In the genomic region with DNA sequence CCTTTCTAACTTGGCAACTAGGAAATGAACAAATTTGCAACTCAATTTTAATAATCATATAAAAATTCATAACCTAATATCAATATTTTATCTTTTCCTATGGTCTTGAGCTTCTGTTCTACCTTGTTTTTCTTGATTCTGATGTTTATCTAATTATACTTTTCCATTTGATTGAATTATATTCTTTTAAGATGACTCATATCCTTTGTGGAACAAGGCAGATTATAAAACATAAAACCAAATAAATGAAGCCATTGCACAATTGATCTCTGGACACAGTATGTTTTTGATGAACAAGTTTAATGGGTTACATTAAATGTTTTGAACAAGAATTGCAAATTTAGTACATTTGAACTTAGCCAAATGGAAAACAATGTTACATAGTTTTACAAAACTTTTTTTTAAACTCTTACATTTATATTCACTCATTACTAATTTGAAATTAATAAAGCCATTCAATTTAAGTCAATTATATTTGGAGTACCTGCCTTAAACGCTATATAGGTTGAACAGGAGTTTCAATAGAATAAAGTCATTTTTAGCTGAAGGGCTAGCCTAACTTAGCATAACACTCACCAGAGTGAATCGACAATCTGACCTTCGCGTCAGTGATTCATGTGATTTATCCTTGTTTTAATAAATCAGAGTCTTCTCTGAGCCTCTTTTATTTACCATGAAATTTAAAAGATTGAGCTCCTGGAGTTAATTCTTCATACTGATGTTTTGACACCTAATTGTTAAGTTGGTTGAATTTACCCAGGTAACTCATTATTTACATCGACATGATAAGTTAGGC, we compare ENCODE assay signal across 16 cellular contexts. TPM values are rescaled to one million over a fixed set of nuclear protein-coding genes. Genes with fewer than 3 reads are reported as not detected.
DNase-seq lines count a peak whose midpoint lies in the region; ATAC-seq, FAIRE-seq and TF ChIP-seq lines count a peak whose summit lies in the region.
"Had no signal": no experiment of that assay in that cellular context is flagged by ENCODE, and none has a peak within 500 bp of the region (broad histone marks: within the 10 kb centered on the region; RNA-seq: fewer than 3 reads in every experiment).

No MANE protein-coding gene starts in this region.

- H3K27ac Mint-ChIP-seq in CD8-positive, alpha-beta memory T cell, result peak overlapping the region in 4 of 8 donors; percentile 16 to 84 (median 78)
- peak overlapping the region; percentile 17 for H3K27ac Mint-ChIP-seq in MCF 10A (ENCODE audit: low read depth, unreplicated experiment)
- H3K27ac Mint-ChIP-seq: WTC11 had no signal

- ATAC-seq in GM21528 (IDR thresholded peaks at IDR 0.05; ENCODE audit: low FRiP score, unreplicated experiment), result no peak
- ATAC-seq in gastroesophageal sphincter, result no peak
- ATAC-seq: WTC11 had no signal

- no peak overlapping the region for H3K4me3 ChIP-seq in CD8-positive, alpha-beta memory T cell (ENCODE audit: low read length)
- H3K4me3 ChIP-seq in gastroesophageal sphincter, result no peak overlapping the region
- H3K4me3 ChIP-seq: SJSA1 had no signal

- POLR2A ChIA-PET in CD8-positive, alpha-beta memory T cell (lab: Charles Lee), result interaction anchor here (2.5 kb wide), 1 partner anchor 13 kb away, joined by 10 read pairs; no protein-coding TSS in a partner anchor
- POLR2A ChIA-PET in MCF 10A (lab: Yijun Ruan, JAX), result interaction anchor here (0.7 to 7.1 kb wide), 29 partner anchors 9 to 484 kb away, joined by 3 to 207 read pairs (median 4); a partner anchor contains a TSS

- TF ChIP-seq POLR2A in gastroesophageal sphincter (IDR thresholded peaks at IDR 0.05), result no peak

- H3K4me3 Mint-ChIP-seq in CD8-positive, alpha-beta memory T cell, result peak overlapping the region in 4 of 7 donors; percentile 17 to 79 (median 55)
- H3K4me3 Mint-ChIP-seq in MCF 10A (ENCODE audit: unreplicated experiment), result peak overlapping the region; percentile 93
- H3K4me3 Mint-ChIP-seq: CD14-positive monocyte, WTC11 had no signal

- no peak overlapping the region for H3K27ac ChIP-seq in CD8-positive, alpha-beta memory T cell (ENCODE audit: low read depth, low read length)
- peak overlapping the region in 2 of 4 donors; percentile 4 to 99 for H3K27ac ChIP-seq in gastroesophageal sphincter
- H3K27ac ChIP-seq: SJSA1 had no signal

- H3K27me3 ChIP-seq in CD8-positive, alpha-beta memory T cell (ENCODE audit: insufficient read depth, low read length, poor library complexity, severe bottlenecking), result no peaks in the 10 kb centered on the region
- no peaks in the 10 kb centered on the region for H3K27me3 ChIP-seq in gastroesophageal sphincter
- H3K27me3 ChIP-seq: SJSA1 had no signal

- intact Hi-C loops in MCF 10A (cut with micrococcal nuclease), result no loop called here

- no peaks in the 10 kb centered on the region for H3K9me3 ChIP-seq in CD8-positive, alpha-beta memory T cell (ENCODE audit: low read length)
- no peaks in the 10 kb centered on the region for H3K9me3 ChIP-seq in gastroesophageal sphincter
- H3K9me3 ChIP-seq: SJSA1 had no signal

- FAIRE-seq in islet of Langerhans (lab: Jason Lieb, UNC), result peak; percentile 13
- FAIRE-seq: frontal cortex had no signal

- peaks cover 0 to 32% (median 0%) of the 10 kb centered on the region in 3 donors for H3K36me3 Mint-ChIP-seq in CD8-positive, alpha-beta memory T cell
- H3K36me3 Mint-ChIP-seq in MCF 10A (ENCODE audit: insufficient read depth, unreplicated experiment), result peaks cover 14% of the 10 kb centered on the region
- H3K36me3 Mint-ChIP-seq: WTC11 had no signal

- H3K9me3 Mint-ChIP-seq in CD8-positive, alpha-beta memory T cell, result no peaks in the 10 kb centered on the region
- no peaks in the 10 kb centered on the region for H3K9me3 Mint-ChIP-seq in MCF 10A (ENCODE audit: unreplicated experiment)
- H3K9me3 Mint-ChIP-seq: CD14-positive monocyte, WTC11 had no signal

- BruUV-seq in MCF 10A (replicated peaks; lab: Mats Ljungman, UMichigan), result no TSS peak

- 93 to 95% methylated on average over 5 of the region's 5 CpGs for WGBS in gastroesophageal sphincter (ENCODE audit: low coverage in 1 of 2), 2 donors

- H3K27me3 Mint-ChIP-seq in CD8-positive, alpha-beta memory T cell, result peaks cover 0 to 1% of the 10 kb centered on the region in 2 donors
- no peaks in the 10 kb centered on the region for H3K27me3 Mint-ChIP-seq in MCF 10A (ENCODE audit: insufficient read depth, unreplicated experiment)

- CTCF ChIA-PET in CD8-positive, alpha-beta memory T cell (lab: Charles Lee), result interaction anchor here (0.9 to 1.3 kb wide), 2 partner anchors 13 to 162 kb away, joined by 3 to 5 read pairs; a partner anchor contains a TSS
- CTCF ChIA-PET in MCF 10A (lab: Yijun Ruan, JAX), result interaction anchor here (0.5 to 14.9 kb wide), 5 partner anchors 12 to 763 kb away, joined by 3 to 270 read pairs (median 3); a partner anchor contains a TSS

- no peak for TF ChIP-seq EP300 in gastroesophageal sphincter (IDR thresholded peaks at IDR 0.05)

- no peak for DNase-seq in CD8-positive, alpha-beta memory T cell
- DNase-seq in M059J (ENCODE audit: low read depth) (peak; percentile 55), MCF 10A (ENCODE audit: unreplicated experiment) (peak; percentile 53), GM03348 (ENCODE audit: low spot score) (no peak), superior temporal gyrus (ENCODE audit: extremely low spot score) (no peak)
- DNase-seq: kidney glomerular epithelial cell; NCI-H2107; stimulated activated naive CD4-positive, alpha-beta T cell had no signal

- H3K4me1 ChIP-seq in CD8-positive, alpha-beta memory T cell (ENCODE audit: insufficient read depth, low read length), result peaks cover 27% of the 10 kb centered on the region
- peaks cover 0 to 40% (median 4%) of the 10 kb centered on the region in 3 donors for H3K4me1 ChIP-seq in gastroesophageal sphincter

- H3K4me1 Mint-ChIP-seq in CD8-positive, alpha-beta memory T cell, result peaks cover 55 to 74% (median 67%) of the 10 kb centered on the region in 3 donors
- peaks cover 51% of the 10 kb centered on the region for H3K4me1 Mint-ChIP-seq in MCF 10A (ENCODE audit: insufficient read depth, unreplicated experiment)

- no peak for TF ChIP-seq CTCF in MCF 10A (IDR thresholded peaks at IDR 0.05; ENCODE audit: unreplicated experiment)
- TF ChIP-seq CTCF in gastroesophageal sphincter (IDR thresholded peaks at IDR 0.05), result no peak

- H3K36me3 ChIP-seq in CD8-positive, alpha-beta memory T cell (ENCODE audit: insufficient read depth, low read length), result no peaks in the 10 kb centered on the region
- H3K36me3 ChIP-seq in gastroesophageal sphincter, result peaks cover 0 to 8% of the 10 kb centered on the region in 2 donors

RNA-seq across cellular contexts. Expression of a gene that starts 3.8 kb away (rescaled TPM):
- 10 to 100 TPM; 54.7 to 62.5 TPM for total RNA-seq in CD8-positive, alpha-beta memory T cell
- 38.3 TPM for polyA plus RNA-seq in CD8-positive, alpha-beta memory T cell
- total RNA-seq in M059J (2014; rRNA removed; shearing (Covaris generic)), result 39.6 and 43.9 TPM in 2 replicates
- total RNA-seq in MCF 10A (2022) (50.9 and 52.3 TPM in 2 replicates), gastroesophageal sphincter (10 to 100 TPM; 18.1 to 31.4 (median 26.7) TPM)

RNA-seq across cellular contexts. Expression of a gene that starts 45.1 kb away (rescaled TPM):
- under 1 TPM; 0.09 TPM for total RNA-seq in CD8-positive, alpha-beta memory T cell
- 0.20 TPM for polyA plus RNA-seq in CD8-positive, alpha-beta memory T cell
- not detected in 2 replicates for total RNA-seq in M059J (2014; rRNA removed; shearing (Covaris generic))
- total RNA-seq in MCF 10A (2022) (not detected in 2 replicates), gastroesophageal sphincter (1 to 10 TPM; 1.1 to 2.3 (median 2.1) TPM)
- total RNA-seq: renal cortical epithelial cell had no signal
- polyA plus RNA-seq: CD14-positive monocyte had no signal

Comparison
In these comparisons a context has a peak if more than half of its experiments do, and no peak if none do; other contexts are left out.
1. DNase-seq: peak in M059J (single experiment) and MCF 10A (single experiment); none in CD8-positive, alpha-beta memory T cell (0 of 5), GM03348 (single experiment) and superior temporal gyrus (single experiment).